In genomic region chr2:96264086-96264485, GRCh38 we compare ENCODE assay signal across 7 cellular contexts. TPM values are rescaled to one million over a fixed set of nuclear protein-coding genes. Genes with fewer than 3 reads are reported as not detected.
DNase-seq lines count a peak whose midpoint lies in the region; ATAC-seq and TF ChIP-seq lines count a peak whose summit lies in the region.

No MANE protein-coding gene starts in this region.

- H2AFZ ChIP-seq in H9 (ENCODE audit: low read length) (no peak overlapping the region), smooth muscle cell (ENCODE audit: low read depth) (no peak overlapping the region)

- H2BK5ac ChIP-seq in H9 (ENCODE audit: insufficient read length, low read length), result no peak overlapping the region

- intact Hi-C loops in activated CD8-positive, alpha-beta T cell treated with anti-CD3 and anti-CD28 coated beads for 36 hours (cut with micrococcal nuclease), result loop anchor here (5.0 kb wide), 1 partner anchor 127 kb away; the partner anchor contains the start of gene ASTL
- intact Hi-C loops in left ventricle myocardium inferior (cut with micrococcal nuclease) (no loop called here), left lung (cut with DNase I) (no loop called here)

- no peak overlapping the region for H3K56ac ChIP-seq in H9 (ENCODE audit: insufficient read length, low read depth, low read length)

- peaks cover 43% of the 10 kb centered on the region for H3K36me3 ChIP-seq in left ventricle myocardium inferior
- H3K36me3 ChIP-seq in smooth muscle cell (ENCODE audit: low read depth), result no peaks in the 10 kb centered on the region
- peaks cover 0 to 48% of the 10 kb centered on the region in 2 donors for H3K36me3 ChIP-seq in left lung

- H2AK5ac ChIP-seq in H9 (ENCODE audit: insufficient read length, low read length), result no peak overlapping the region

- H4K91ac ChIP-seq in H9 (ENCODE audit: insufficient read length, low read depth, low read length), result no peak overlapping the region

- H3K79me1 ChIP-seq in H9 (ENCODE audit: insufficient read depth, low read depth, low read length, poor library complexity, severe bottlenecking), result peaks cover 5% of the 10 kb centered on the region

- CTCF ChIA-PET in activated CD8-positive, alpha-beta T cell treated with anti-CD3 and anti-CD28 coated beads for 36 hours (lab: Charles Lee), result interaction anchor here (0.6 to 2.6 kb wide), 15 partner anchors 8 to 271 kb away, joined by 3 to 14 read pairs (median 4); partner anchors contain the start of genes ASTL and STARD7

- H3K27ac ChIP-seq in H9 (ENCODE audit: insufficient read length, low read depth, low read length) (no peak overlapping the region), left ventricle myocardium inferior (replicated peaks) (peak overlapping the region; percentile 96), smooth muscle cell (ENCODE audit: low read depth) (no peak overlapping the region), left lung (peak overlapping the region in 1 of 2 donors; percentile 93)

- H3K27me3 ChIP-seq in H9 (ENCODE audit: insufficient read depth, low read length), result no peaks in the 10 kb centered on the region
- no peaks in the 10 kb centered on the region for H3K27me3 ChIP-seq in left ventricle myocardium inferior (ENCODE audit: low read depth)
- H3K27me3 ChIP-seq in smooth muscle cell (ENCODE audit: low read depth), result no peaks in the 10 kb centered on the region
- no peaks in the 10 kb centered on the region for H3K27me3 ChIP-seq in left lung

- no peak overlapping the region for H4K5ac ChIP-seq in H9 (ENCODE audit: insufficient read length, low read depth, low read length)

- H3K4me2 ChIP-seq in H9 (ENCODE audit: insufficient read depth, insufficient read length, low read length), result peak overlapping the region; percentile 74
- peak overlapping the region; percentile 95 for H3K4me2 ChIP-seq in smooth muscle cell

- no peak overlapping the region for H3T11ph ChIP-seq in H9 (ENCODE audit: low read length)

- no peak overlapping the region for H3K18ac ChIP-seq in H9 (ENCODE audit: insufficient read length, low read depth, low read length)

- no peak overlapping the region for H4K8ac ChIP-seq in H9 (replicated peaks; ENCODE audit: insufficient read length, low read depth, low read length)

- WGBS in H9 (ENCODE audit: extremely low coverage, insufficient read length, low lambda C conversion rate), result no CpG with 5 or more reads among the region's 4 CpGs
- 61% methylated on average over 4 of the region's 4 CpGs for WGBS in smooth muscle cell (ENCODE audit: low lambda C conversion rate)

- H3K79me2 ChIP-seq in H9 (ENCODE audit: insufficient read depth, low read length) (no peaks in the 10 kb centered on the region; the same call in 1 of the 2 replicates), smooth muscle cell (ENCODE audit: low read depth) (peaks cover 67% of the 10 kb centered on the region)

- POLR2A ChIA-PET in activated CD8-positive, alpha-beta T cell treated with anti-CD3 and anti-CD28 coated beads for 36 hours (lab: Charles Lee), result interaction anchor here (0.7 to 1.4 kb wide), 4 partner anchors 17 to 122 kb away, joined by 3 to 5 read pairs (median 3); partner anchors contain the start of genes SNRNP200 and STARD7

- H3K4me1 Mint-ChIP-seq in H9, result peaks cover 26 to 29% of the 10 kb centered on the region in 2 experiments
- H3K4me1 Mint-ChIP-seq in activated CD8-positive, alpha-beta T cell treated with anti-CD3 and anti-CD28 coated beads for 36 hours (ENCODE audit: low read depth), result peaks cover 64% of the 10 kb centered on the region

- no peak overlapping the region for H3K14ac ChIP-seq in H9 (ENCODE audit: insufficient read depth, low read length)

- no peak overlapping the region for H3K9ac ChIP-seq in H9 (ENCODE audit: extremely low read depth, insufficient read length, low read length)
- H3K9ac ChIP-seq in smooth muscle cell (ENCODE audit: low read depth), result peak overlapping the region; percentile 93

- no peaks in the 10 kb centered on the region for H4K20me1 ChIP-seq in H9 (ENCODE audit: control insufficient read depth, insufficient read depth, insufficient read length)
- H4K20me1 ChIP-seq in smooth muscle cell (ENCODE audit: low read depth), result peaks cover 49% of the 10 kb centered on the region

- H3K23ac ChIP-seq in H9 (ENCODE audit: insufficient read length, low read depth, low read length), result no peak overlapping the region

- no peak overlapping the region for H2BK120ac ChIP-seq in H9 (ENCODE audit: low read depth, low read length, poor library complexity, severe bottlenecking)

- H3K23me2 ChIP-seq in H9 (ENCODE audit: insufficient read length, low read depth, low read length, poor library complexity, severe bottlenecking), result peaks cover 5% of the 10 kb centered on the region

- H2BK20ac ChIP-seq in H9 (ENCODE audit: low read depth, low read length, poor library complexity, severe bottlenecking), result no peak overlapping the region

- peak overlapping the region; percentile 11 to 83 for H3K4me3 Mint-ChIP-seq in H9
- H3K4me3 Mint-ChIP-seq in activated CD8-positive, alpha-beta T cell treated with anti-CD3 and anti-CD28 coated beads for 36 hours, result peak overlapping the region; percentile 85

- H3K36me3 Mint-ChIP-seq in H9 (ENCODE audit: insufficient read depth in 1 of 3, low read depth in 3 of 3), result peaks cover 15 to 34% (median 23%) of the 10 kb centered on the region in 3 experiments; a peak in 6 of 7 replicates
- peaks cover 33% of the 10 kb centered on the region for H3K36me3 Mint-ChIP-seq in activated CD8-positive, alpha-beta T cell treated with anti-CD3 and anti-CD28 coated beads for 36 hours (ENCODE audit: low read depth)

- peak overlapping the region; percentile 97 for H3K4me3 ChIP-seq in left ventricle myocardium inferior
- peak overlapping the region; percentile 73 for H3K4me3 ChIP-seq in smooth muscle cell
- peak overlapping the region in 1 of 2 donors; percentile 91 for H3K4me3 ChIP-seq in left lung

- H2BK12ac ChIP-seq in H9 (ENCODE audit: insufficient read length, low read depth, low read length), result no peak overlapping the region

- no peak overlapping the region; a peak in 1 of 7 replicates for H3K27ac Mint-ChIP-seq in H9
- peak overlapping the region; percentile 82 for H3K27ac Mint-ChIP-seq in activated CD8-positive, alpha-beta T cell treated with anti-CD3 and anti-CD28 coated beads for 36 hours

- H3K9me3 ChIP-seq in H9 (ENCODE audit: control insufficient read depth, low read depth, low read length), result no peaks in the 10 kb centered on the region
- no peaks in the 10 kb centered on the region for H3K9me3 ChIP-seq in left ventricle myocardium inferior (replicated peaks)
- no peaks in the 10 kb centered on the region for H3K9me3 ChIP-seq in smooth muscle cell (replicated peaks; ENCODE audit: low read depth)
- no peaks in the 10 kb centered on the region for H3K9me3 ChIP-seq in left lung

- no peak for TF ChIP-seq CTCF in H9 (conservative IDR thresholded peaks at IDR 0.05)
- no peak for TF ChIP-seq CTCF in activated CD8-positive, alpha-beta T cell treated with anti-CD3 and anti-CD28 coated beads for 36 hours (IDR thresholded peaks at IDR 0.05)
- TF ChIP-seq CTCF in left ventricle myocardium inferior (IDR thresholded peaks at IDR 0.05; ENCODE audit: borderline replicate concordance), result no peak
- TF ChIP-seq CTCF in smooth muscle cell (IDR thresholded peaks at IDR 0.05; ENCODE audit: borderline replicate concordance, insufficient read depth, poor library complexity, severe bottlenecking), result no peak
- TF ChIP-seq CTCF in left lung (IDR thresholded peaks at IDR 0.05), result no peak

- H3F3A ChIP-seq in smooth muscle cell (ENCODE audit: low read depth), result peaks cover 16% of the 10 kb centered on the region

- H3K4me1 ChIP-seq in H9 (ENCODE audit: insufficient read depth, low read length), result no peaks in the 10 kb centered on the region
- peaks cover 85% of the 10 kb centered on the region for H3K4me1 ChIP-seq in left ventricle myocardium inferior
- peaks cover 10% of the 10 kb centered on the region for H3K4me1 ChIP-seq in smooth muscle cell (ENCODE audit: low read depth)
- peaks cover 40 to 75% of the 10 kb centered on the region in 2 donors for H3K4me1 ChIP-seq in left lung

- no peak for ATAC-seq in activated CD8-positive, alpha-beta T cell treated with anti-CD3 and anti-CD28 coated beads for 36 hours
- ATAC-seq in left lung (no peak), HG02763 (IDR thresholded peaks at IDR 0.05; ENCODE audit: unreplicated experiment) (no peak)

- DNase-seq in H9 (no peak), left ventricle myocardium inferior (no peak), smooth muscle cell (lab: John Stamatoyannopoulos, UW; ENCODE audit: unreplicated experiment) (no peak), nucleus accumbens (lab: John Stamatoyannopoulos, UW) (no peak), left lung (no peak)
- no peak for DNase-seq in activated CD8-positive, alpha-beta T cell treated with anti-CD3 and anti-CD28 coated beads for 36 hours

- H3K4ac ChIP-seq in H9 (ENCODE audit: low read depth, low read length), result no peak overlapping the region

- H3K9me3 Mint-ChIP-seq in H9, result no peaks in the 10 kb centered on the region
- H3K9me3 Mint-ChIP-seq in activated CD8-positive, alpha-beta T cell treated with anti-CD3 and anti-CD28 coated beads for 36 hours, result no peaks in the 10 kb centered on the region

- H2BK15ac ChIP-seq in H9 (ENCODE audit: low read depth, low read length), result no peak overlapping the region

- H3K27me3 Mint-ChIP-seq in H9 (ENCODE audit: low read depth), result no peaks in the 10 kb centered on the region
- H3K27me3 Mint-ChIP-seq in activated CD8-positive, alpha-beta T cell treated with anti-CD3 and anti-CD28 coated beads for 36 hours, result no peaks in the 10 kb centered on the region

RNA-seq across cellular contexts. Expression of gene TMEM127, which starts 1.7 kb away (rescaled TPM):
- total RNA-seq in H9 (2021), result 30.1 and 33.9 TPM in 2 replicates
- total RNA-seq in activated CD8-positive, alpha-beta T cell treated with anti-CD3 and anti-CD28 coated beads for 36 hours, result 10 to 100 TPM; 13.1 to 15.0 TPM
- 85.7 TPM for total RNA-seq in left ventricle myocardium inferior
- total RNA-seq in smooth muscle cell, result 18.7 and 21.9 TPM in 2 replicates
- 20.5 and 31.8 TPM in 2 replicates for polyA plus RNA-seq in smooth muscle cell
- 10 to 100 TPM; 66.1 to 79.9 TPM for total RNA-seq in left lung

RNA-seq across cellular contexts. Expression of gene CIAO1, which starts 1.9 kb away (rescaled TPM):
- total RNA-seq in H9 (2021) (67.6 and 71.9 TPM in 2 replicates), left ventricle myocardium inferior (68.6 TPM), smooth muscle cell (48.6 and 59.8 TPM in 2 replicates), left lung (10 to 100 TPM; 59.8 to 69.1 TPM)
- total RNA-seq in activated CD8-positive, alpha-beta T cell treated with anti-CD3 and anti-CD28 coated beads for 36 hours, result 10 to 100 TPM; 72.1 to 72.3 TPM
- polyA plus RNA-seq in smooth muscle cell, result 56.2 and 56.4 TPM in 2 replicates

RNA-seq across cellular contexts. Expression of gene SNRNP200, which starts 41.3 kb away (rescaled TPM):
- total RNA-seq in H9 (2021) (215 and 218 TPM in 2 replicates), left ventricle myocardium inferior (54.8 TPM), smooth muscle cell (49.1 and 49.5 TPM in 2 replicates), left lung (10 to 100 TPM; 82.7 to 96.1 TPM)
- total RNA-seq in activated CD8-positive, alpha-beta T cell treated with anti-CD3 and anti-CD28 coated beads for 36 hours, result 100 to 1,000 TPM; 175 to 178 TPM
- 54.1 and 57.6 TPM in 2 replicates for polyA plus RNA-seq in smooth muscle cell

RNA-seq across cellular contexts. Expression of gene STARD7, which starts 55.5 kb away (rescaled TPM):
- total RNA-seq in H9 (2021) (212 and 220 TPM in 2 replicates), left ventricle myocardium inferior (174 TPM), smooth muscle cell (62.3 and 65.8 TPM in 2 replicates), left lung (100 to 1,000 TPM; 132 to 142 TPM)
- total RNA-seq in activated CD8-positive, alpha-beta T cell treated with anti-CD3 and anti-CD28 coated beads for 36 hours, result 100 to 1,000 TPM; 145 to 149 TPM
- polyA plus RNA-seq in smooth muscle cell, result 51.0 and 64.4 TPM in 2 replicates
